1 cellular context compared by ENCODE assay signal in genomic region chr16:87383522-87384161, GRCh38.
TF ChIP-seq lines count a peak whose summit lies in the region.

FBXO31 (minus strand) TSS chr16:87383776; CDS start chr16:87383744, 32 bp downstream.

TF ChIP-seq in HepG2, 621 proteins besides CTCF, POLR2A, EP300 and RAD21 (continued from another document and continues in another):
- TF ChIP-seq TSC22D2 (CRISPR knock-in tag; IDR thresholded peaks at IDR 0.05; ENCODE audit: borderline replicate concordance) (peak; percentile 95; the same call in 1 of the 2 replicates), RBFOX2 (IDR thresholded peaks at IDR 0.05; ENCODE audit: low read depth, low read length) (peak; percentile 88), CREB3 (CRISPR knock-in tag; IDR thresholded peaks at IDR 0.05) (peak; percentile 67; the same call in 1 of the 2 replicates), KLF13 (CRISPR knock-in tag; IDR thresholded peaks at IDR 0.05) (peak; percentile 77; the same call in 1 of the 2 replicates), ZNF687 (CRISPR knock-in tag; IDR thresholded peaks at IDR 0.05) (no peak; the same call in 1 of the 2 replicates), DMAP1 (CRISPR knock-in tag; IDR thresholded peaks at IDR 0.05) (no peak; the same call in 1 of the 2 replicates), CREB1 (IDR thresholded peaks at IDR 0.05) (peak; percentile 83), CREB1 (CRISPR knock-in tag; IDR thresholded peaks at IDR 0.05) (no peak; the same call in 1 of the 2 replicates), FOXK1 (CRISPR knock-in tag; IDR thresholded peaks at IDR 0.05; ENCODE audit: borderline replicate concordance, low read depth) (peak; percentile 89; the same call in 1 of the 2 replicates), PAWR (CRISPR knock-in tag; IDR thresholded peaks at IDR 0.05; ENCODE audit: borderline replicate concordance) (no peak), YY1 (IDR thresholded peaks at IDR 0.05; ENCODE audit: insufficient read depth, insufficient replicate concordance, low read depth, low read length) (peak; percentile 92), ZNF598 (CRISPR knock-in tag; IDR thresholded peaks at IDR 0.05; ENCODE audit: borderline replicate concordance) (peak; percentile 84), CCAR2 (optimal IDR thresholded peaks at IDR 0.05; ENCODE audit: low read depth, low read length) (no peak), ATF7 (IDR thresholded peaks at IDR 0.05) (no peak), ATF7 (CRISPR knock-in tag; IDR thresholded peaks at IDR 0.05) (0 out of 2 replicates have a peak, but pooled peaks have one; percentile 28), ATF7-NPFF (CRISPR knock-in tag; IDR thresholded peaks at IDR 0.05; ENCODE audit: low read depth) (peak; percentile 78; the same call in 1 of the 2 replicates), ZNF430 (CRISPR knock-in tag; IDR thresholded peaks at IDR 0.05) (no peak), REPIN1 (CRISPR knock-in tag; IDR thresholded peaks at IDR 0.05; ENCODE audit: borderline replicate concordance, low read depth) (peak; percentile 97; the same call in 1 of the 2 replicates), ZNF484 (CRISPR knock-in tag; IDR thresholded peaks at IDR 0.05; ENCODE audit: borderline replicate concordance, low read depth) (no peak), NPAS2 (CRISPR knock-in tag; IDR thresholded peaks at IDR 0.05; ENCODE audit: borderline replicate concordance) (no peak), ZNF256 (CRISPR knock-in tag; conservative IDR thresholded peaks at IDR 0.05) (no peak; the same call in 1 of the 2 replicates), DR1 (CRISPR knock-in tag; IDR thresholded peaks at IDR 0.05) (peak; percentile 82; the same call in 1 of the 2 replicates), ZNF451 (CRISPR knock-in tag; IDR thresholded peaks at IDR 0.05) (0 out of 2 replicates have a peak, but pooled peaks have one; percentile 21), CERS6 (CRISPR knock-in tag; IDR thresholded peaks at IDR 0.05) (no peak), EHMT2 (IDR thresholded peaks at IDR 0.05; ENCODE audit: borderline replicate concordance, low read depth, low read length) (no peak), XRCC5 (optimal IDR thresholded peaks at IDR 0.05; ENCODE audit: low read length) (peak; percentile 65), BRCA1 (CRISPR knock-in tag; IDR thresholded peaks at IDR 0.05) (0 out of 2 replicates have a peak, but pooled peaks have one; percentile 15), ZNF788 (CRISPR knock-in tag; IDR thresholded peaks at IDR 0.05; ENCODE audit: borderline replicate concordance) (peak; percentile 92; the same call in 1 of the 2 replicates), TGIF2 (CRISPR knock-in tag; IDR thresholded peaks at IDR 0.05) (peak; percentile 84; the same call in 1 of the 2 replicates), MYC (CRISPR knock-in tag; IDR thresholded peaks at IDR 0.05; ENCODE audit: borderline replicate concordance) (no peak; the same call in none of the 2 replicates), ZNF251 (CRISPR knock-in tag; IDR thresholded peaks at IDR 0.05) (no peak), HDAC1 (CRISPR knock-in tag; IDR thresholded peaks at IDR 0.05) (peak; percentile 93), ZNF362 (CRISPR knock-in tag; IDR thresholded peaks at IDR 0.05; ENCODE audit: borderline replicate concordance) (peak; percentile 52; the same call in 1 of the 2 replicates), PAF1 (CRISPR knock-in tag; IDR thresholded peaks at IDR 0.05) (no peak), NR3C1 (CRISPR knock-in tag; IDR thresholded peaks at IDR 0.05) (no peak), ZNF264 (CRISPR knock-in tag; IDR thresholded peaks at IDR 0.05) (peak; percentile 91), ZNF720 (CRISPR knock-in tag; IDR thresholded peaks at IDR 0.05) (no peak), THAP7 (CRISPR knock-in tag; IDR thresholded peaks at IDR 0.05) (no peak; the same call in 1 of the 2 replicates), ZFYVE20 (CRISPR knock-in tag; IDR thresholded peaks at IDR 0.05; ENCODE audit: borderline replicate concordance, low read depth) (0 out of 2 replicates have a peak, but pooled peaks have one; percentile 74), E2F5 (CRISPR knock-in tag; conservative IDR thresholded peaks at IDR 0.05) (no peak), ZSCAN25 (CRISPR knock-in tag; IDR thresholded peaks at IDR 0.05) (no peak), ATF1 (CRISPR knock-in tag; IDR thresholded peaks at IDR 0.05) (no peak; the same call in 1 of the 2 replicates), HOMEZ (CRISPR knock-in tag; IDR thresholded peaks at IDR 0.05; ENCODE audit: low read depth) (peak; percentile 74), ZNF331 (CRISPR knock-in tag; IDR thresholded peaks at IDR 0.05) (peak; percentile 98), MATR3 (CRISPR knock-in tag; IDR thresholded peaks at IDR 0.05) (no peak), ZNF383 (CRISPR knock-in tag; IDR thresholded peaks at IDR 0.05; ENCODE audit: borderline replicate concordance) (no peak), ZNF263 (CRISPR knock-in tag; IDR thresholded peaks at IDR 0.05) (no peak; the same call in 1 of the 2 replicates), REXO4 (CRISPR knock-in tag; IDR thresholded peaks at IDR 0.05; ENCODE audit: borderline replicate concordance) (0 out of 2 replicates have a peak, but pooled peaks have one; percentile 12), ARHGAP35 (CRISPR knock-in tag; IDR thresholded peaks at IDR 0.05; ENCODE audit: borderline replicate concordance) (peak; percentile 77), TCF7L2 (IDR thresholded peaks at IDR 0.05; ENCODE audit: low read depth, low read length) (no peak), RAD51 (IDR thresholded peaks at IDR 0.05; ENCODE audit: borderline replicate concordance) (no peak), ZNF30 (CRISPR knock-in tag; IDR thresholded peaks at IDR 0.05) (no peak), NR1H2 (CRISPR knock-in tag; IDR thresholded peaks at IDR 0.05; ENCODE audit: borderline replicate concordance, low read depth) (peak; percentile 27; the same call in 1 of the 2 replicates), ZFP36 (IDR thresholded peaks at IDR 0.05; ENCODE audit: borderline replicate concordance, low read depth, low read length, partially characterized antibody) (peak; percentile 55), CENPBD1 (CRISPR knock-in tag; IDR thresholded peaks at IDR 0.05; ENCODE audit: borderline replicate concordance, low read depth) (no peak; the same call in 1 of the 2 replicates), MEF2D (CRISPR knock-in tag; IDR thresholded peaks at IDR 0.05) (peak; percentile 94), ZNF501 (CRISPR knock-in tag; IDR thresholded peaks at IDR 0.05) (no peak), ERF (CRISPR knock-in tag; IDR thresholded peaks at IDR 0.05) (peak; percentile 83), ZBTB7B (CRISPR knock-in tag; IDR thresholded peaks at IDR 0.05) (peak; percentile 99), ZNF576 (CRISPR knock-in tag; IDR thresholded peaks at IDR 0.05) (no peak), SRF (IDR thresholded peaks at IDR 0.05; ENCODE audit: low read depth, low read length) (no peak; the same call in 1 of the 2 replicates), CREBL2 (CRISPR knock-in tag; IDR thresholded peaks at IDR 0.05; ENCODE audit: borderline replicate concordance) (no peak), GATAD2A (CRISPR knock-in tag; IDR thresholded peaks at IDR 0.05) (peak; percentile 94), MYNN (CRISPR knock-in tag; IDR thresholded peaks at IDR 0.05; ENCODE audit: low read depth) (no peak; the same call in 1 of the 2 replicates), SP1 (IDR thresholded peaks at IDR 0.05) (no peak), SP1 (CRISPR knock-in tag; IDR thresholded peaks at IDR 0.05) (peak; percentile 88), ZNF83 (CRISPR knock-in tag; IDR thresholded peaks at IDR 0.05; ENCODE audit: borderline replicate concordance) (peak; percentile 97; the same call in 1 of the 2 replicates), ZFP41 (CRISPR knock-in tag; IDR thresholded peaks at IDR 0.05; ENCODE audit: borderline replicate concordance) (no peak; the same call in 1 of the 2 replicates), CEBPG (CRISPR knock-in tag; IDR thresholded peaks at IDR 0.05) (peak; percentile 64; the same call in 1 of the 2 replicates)
